In the genomic region with DNA sequence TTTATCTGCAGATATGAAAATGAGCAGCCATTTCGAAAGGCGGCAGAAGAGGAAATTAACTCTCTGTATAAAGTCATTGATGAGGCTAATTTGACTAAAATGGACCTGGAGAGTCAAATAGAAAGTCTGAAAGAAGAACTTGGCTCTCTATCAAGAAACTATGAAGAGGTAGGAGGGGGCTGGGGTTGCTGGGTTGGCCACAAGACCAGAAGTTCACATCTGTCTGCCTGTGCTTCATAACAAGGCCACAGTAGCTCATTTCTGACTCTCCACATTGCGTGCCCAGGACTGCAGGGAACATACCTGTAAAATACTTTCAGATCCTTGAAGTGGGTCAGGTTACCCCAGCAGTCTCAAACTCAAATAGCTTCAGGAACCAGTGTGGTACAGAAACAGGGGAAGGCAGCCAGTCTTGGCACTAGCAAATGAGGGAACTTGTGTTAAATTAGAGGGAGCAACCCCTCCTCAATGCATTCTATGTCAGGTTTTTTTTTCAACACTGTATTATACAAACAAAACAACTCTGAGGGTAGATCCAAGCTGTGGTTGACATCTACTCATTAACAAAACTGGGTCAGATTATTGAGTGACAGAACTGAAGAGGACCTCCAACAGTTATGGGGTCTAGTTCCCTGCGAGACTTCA, we compare ENCODE assay signal across 9 cellular contexts. TPM values are rescaled to one million over a fixed set of nuclear protein-coding genes. Genes with fewer than 3 reads are reported as not detected.
DNase-seq lines count a peak whose midpoint lies in the region; ATAC-seq and TF ChIP-seq lines count a peak whose summit lies in the region.
"Had no signal": no experiment of that assay in that cellular context is flagged by ENCODE, and none has a peak within 500 bp of the region (broad histone marks: within the 10 kb centered on the region; RNA-seq: fewer than 3 reads in every experiment).

No MANE protein-coding gene starts in this region.

- no peak overlapping the region for H3K4me3 Mint-ChIP-seq in central memory CD8-positive, alpha-beta T cell

- peaks cover 11% of the 10 kb centered on the region; the same call in 1 of the 2 replicates for H3F3A ChIP-seq in PC-9 (ENCODE audit: insufficient read depth, low read depth)

- H3K27me3 Mint-ChIP-seq in central memory CD8-positive, alpha-beta T cell, result no peaks in the 10 kb centered on the region

- no peak overlapping the region for H2AFZ ChIP-seq in PC-9

- no peaks in the 10 kb centered on the region for H3K36me3 ChIP-seq in PC-9 (ENCODE audit: low read depth)

- no peaks in the 10 kb centered on the region for H4K20me1 ChIP-seq in PC-9 (ENCODE audit: insufficient read depth)

- TF ChIP-seq CTCF in PC-9 (conservative IDR thresholded peaks at IDR 0.05), result no peak

- H3K27ac Mint-ChIP-seq in central memory CD8-positive, alpha-beta T cell (ENCODE audit: low read depth), result no peak overlapping the region

- H3K9me3 ChIP-seq in right cardiac atrium (ENCODE audit: control insufficient read depth, low read length) (no peaks in the 10 kb centered on the region), PC-9 (ENCODE audit: insufficient read depth, low read depth) (no peaks in the 10 kb centered on the region)

- peaks cover 6% of the 10 kb centered on the region for H3K4me1 Mint-ChIP-seq in central memory CD8-positive, alpha-beta T cell

- DNase-seq in NCI-H1048 (lab: John Stamatoyannopoulos, UW) (peak; percentile 31), right cardiac atrium (no peak), SHP77 treated with DMSO at 0.1 percent for 48 hours (lab: John Stamatoyannopoulos, UW) (no peak), PC-9 (no peak), caudate nucleus (lab: John Stamatoyannopoulos, UW) (no peak)
- DNase-seq in central memory CD8-positive, alpha-beta T cell (ENCODE audit: low spot score in 2 of 2), result no peak

- TF ChIP-seq POLR2A in GM18505 (IDR thresholded peaks at IDR 0.05; ENCODE audit: borderline replicate concordance, extremely low read depth, insufficient read depth, insufficient read length), result peak; percentile 49

- no TSS peak for BruUV-seq in PC-9 (replicated peaks; lab: Mats Ljungman, UMichigan)

- H3K27ac ChIP-seq in right cardiac atrium (ENCODE audit: low read length) (no peak overlapping the region), PC-9 (no peak overlapping the region), caudate nucleus (ENCODE audit: low read depth, low read length) (no peak overlapping the region)
- H3K27ac ChIP-seq: HL-60 had no signal

- no peaks in the 10 kb centered on the region for H3K9me2 ChIP-seq in PC-9 (ENCODE audit: insufficient read depth)

- H3K4me3 ChIP-seq in right cardiac atrium (ENCODE audit: low read length), result no peak overlapping the region
- no peak overlapping the region for H3K4me3 ChIP-seq in PC-9

- no peaks in the 10 kb centered on the region for H3K36me3 Mint-ChIP-seq in central memory CD8-positive, alpha-beta T cell (ENCODE audit: insufficient read depth)

- intact Hi-C loops in right cardiac atrium (cut with DNase I) (no loop called here), PC-9 (cut with micrococcal nuclease; ENCODE audit: unreplicated experiment) (no loop called here)

- 61% methylated on average over 4 of the region's 4 CpGs for WGBS in right cardiac atrium

- peaks cover 1% of the 10 kb centered on the region for H3K4me1 ChIP-seq in right cardiac atrium (ENCODE audit: control insufficient read depth, insufficient read depth, low read length)
- H3K4me1 ChIP-seq in PC-9 (replicated peaks; ENCODE audit: insufficient read depth), result peaks cover 24% of the 10 kb centered on the region

- no peaks in the 10 kb centered on the region for H3K9me3 Mint-ChIP-seq in central memory CD8-positive, alpha-beta T cell

- H3K79me2 ChIP-seq in PC-9 (ENCODE audit: low read depth), result no peaks in the 10 kb centered on the region

- H3K27me3 ChIP-seq in right cardiac atrium (ENCODE audit: control insufficient read depth, insufficient read depth) (no peaks in the 10 kb centered on the region), PC-9 (ENCODE audit: insufficient read depth, low read depth) (no peaks in the 10 kb centered on the region)

- peak; percentile 91 for ATAC-seq in GM18505 (IDR thresholded peaks at IDR 0.05; ENCODE audit: unreplicated experiment)
- ATAC-seq in GM21737 (IDR thresholded peaks at IDR 0.05; ENCODE audit: unreplicated experiment), result peak; percentile 89
- peak; percentile 68 for ATAC-seq in central memory CD8-positive, alpha-beta T cell (replicated peaks; ENCODE audit: extremely low read depth, poor library complexity, severe bottlenecking)
- ATAC-seq in right cardiac atrium, result no peak

- POLR2A ChIA-PET in PC-9 (lab: Charles Lee; ENCODE audit: unreplicated experiment), result no interaction called here

- H3K4me2 ChIP-seq in PC-9, result no peak overlapping the region

- CTCF ChIA-PET in PC-9 (lab: Charles Lee), result no interaction called here

RNA-seq across cellular contexts. Expression of gene BFSP2, which starts 48.7 kb away (rescaled TPM):
- total RNA-seq in right cardiac atrium (not detected), PC-9 (2021) (not detected in 2 replicates)
- not detected for polyA plus RNA-seq in right cardiac atrium

Comparison
In these comparisons a context has a peak if more than half of its experiments do, and no peak if none do; other contexts are left out.
1. ATAC-seq: peak in GM18505 (single experiment), GM21737 (single experiment) and central memory CD8-positive, alpha-beta T cell (single experiment); none in right cardiac atrium (0 of 2).